Comparison of ENCODE assay signal across 10 cellular contexts in the genomic region with DNA sequence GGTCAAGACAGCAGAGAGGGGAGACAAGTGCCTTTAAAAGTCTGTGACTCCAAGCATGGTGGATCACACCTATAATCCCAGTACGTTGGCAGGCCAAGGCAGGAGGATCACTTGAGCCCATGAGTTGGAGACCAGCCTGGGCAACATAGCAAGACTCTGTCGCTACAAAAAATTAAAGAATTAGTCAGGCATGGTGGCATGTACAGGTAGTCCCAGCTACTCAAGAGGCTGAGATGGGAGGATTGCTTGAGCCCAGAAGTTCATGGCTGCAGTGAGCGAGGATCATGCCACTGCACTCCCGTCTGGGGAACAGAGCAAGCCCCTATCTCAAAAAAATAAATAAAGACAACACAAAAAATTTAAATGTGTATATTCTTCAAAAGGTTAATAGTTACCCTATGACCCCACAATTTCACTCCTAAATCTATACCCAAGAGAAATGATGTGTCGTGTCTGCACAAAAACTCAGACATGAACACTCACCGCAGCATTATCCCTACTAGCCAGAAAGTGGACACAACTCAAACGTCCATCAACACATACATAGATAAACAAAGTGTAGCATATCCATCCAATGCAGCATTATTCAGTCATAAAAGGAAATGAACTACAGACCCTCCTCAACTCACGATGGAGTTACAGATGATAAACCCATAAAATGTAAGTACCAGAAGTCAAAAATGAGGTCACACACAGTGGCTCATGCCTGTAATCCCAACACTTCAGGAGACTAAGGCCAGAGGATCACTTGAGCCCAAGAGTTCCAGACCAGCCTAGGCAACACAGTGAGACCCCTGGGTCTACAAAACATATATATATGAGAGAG. TPM values are rescaled to one million over a fixed set of nuclear protein-coding genes. Genes with fewer than 3 reads are reported as not detected.
DNase-seq lines count a peak whose midpoint lies in the region; ATAC-seq and TF ChIP-seq lines count a peak whose summit lies in the region.
"Had no signal": no experiment of that assay in that cellular context is flagged by ENCODE, and none has a peak within 500 bp of the region (broad histone marks: within the 10 kb centered on the region; RNA-seq: fewer than 3 reads in every experiment).

No MANE protein-coding gene starts in this region.

- H3K9me3 Mint-ChIP-seq in activated CD4-positive, alpha-beta T cell treated with anti-CD3 and anti-CD28 coated beads, Interleukin-2, amount 10 ng/mL, durations not matched to agents 7 days and 5 days: no peaks in the 10 kb centered on the region
- no peaks in the 10 kb centered on the region for H3K9me3 Mint-ChIP-seq in mesothelial cell of epicardium

- ATAC-seq in GM18502 (IDR thresholded peaks at IDR 0.05; ENCODE audit: poor library complexity, unreplicated experiment): no peak

- no peak for TF ChIP-seq CTCF in breast epithelium (IDR thresholded peaks at IDR 0.05)
- TF ChIP-seq CTCF in mesothelial cell of epicardium (IDR thresholded peaks at IDR 0.05; ENCODE audit: unreplicated experiment): no peak

- H3K4me1 Mint-ChIP-seq in activated CD4-positive, alpha-beta T cell treated with anti-CD3 and anti-CD28 coated beads, Interleukin-2, amount 10 ng/mL, durations not matched to agents 7 days and 5 days: peaks cover 40% of the 10 kb centered on the region
- H3K4me1 Mint-ChIP-seq in mesothelial cell of epicardium: peaks cover 56% of the 10 kb centered on the region

- H3K27me3 Mint-ChIP-seq in activated CD4-positive, alpha-beta T cell treated with anti-CD3 and anti-CD28 coated beads, Interleukin-2, amount 10 ng/mL, durations not matched to agents 7 days and 5 days: no peaks in the 10 kb centered on the region
- H3K27me3 Mint-ChIP-seq in mesothelial cell of epicardium (ENCODE audit: low read depth): no peaks in the 10 kb centered on the region

- no peaks in the 10 kb centered on the region for H3K27me3 ChIP-seq in breast epithelium

- H3K4me1 ChIP-seq in breast epithelium: peaks cover 0 to 23% of the 10 kb centered on the region in 2 donors

- H3K4me3 ChIP-seq in breast epithelium: no peak overlapping the region

- H3K27ac ChIP-seq in breast epithelium (peak overlapping the region; percentile 84 to 87), temporal lobe (ENCODE audit: low read depth, low read length) (peak overlapping the region; percentile 98)

- H3K4me3 Mint-ChIP-seq in activated CD4-positive, alpha-beta T cell treated with anti-CD3 and anti-CD28 coated beads, Interleukin-2, amount 10 ng/mL, durations not matched to agents 7 days and 5 days: no peak overlapping the region
- no peak overlapping the region for H3K4me3 Mint-ChIP-seq in mesothelial cell of epicardium

- peaks cover 44% of the 10 kb centered on the region for H3K36me3 Mint-ChIP-seq in activated CD4-positive, alpha-beta T cell treated with anti-CD3 and anti-CD28 coated beads, Interleukin-2, amount 10 ng/mL, durations not matched to agents 7 days and 5 days (ENCODE audit: low read depth)
- H3K36me3 Mint-ChIP-seq in mesothelial cell of epicardium: peaks cover 33% of the 10 kb centered on the region

- no peak for TF ChIP-seq POLR2A in breast epithelium (IDR thresholded peaks at IDR 0.05)

- H3K36me3 ChIP-seq in breast epithelium: no peaks in the 10 kb centered on the region

- intact Hi-C loops in breast epithelium (cut with DNase I; ENCODE audit: low total_unique reads): no loop called here

- POLR2A ChIA-PET in activated CD4-positive, alpha-beta T cell treated with anti-CD3 and anti-CD28 coated beads, Interleukin-2, amount 10 ng/mL, durations not matched to agents 7 days and 5 days (lab: Charles Lee): no interaction called here

- CTCF ChIA-PET in activated CD4-positive, alpha-beta T cell treated with anti-CD3 and anti-CD28 coated beads, Interleukin-2, amount 10 ng/mL, durations not matched to agents 7 days and 5 days (lab: Charles Lee): no interaction called here

- H3K27ac Mint-ChIP-seq in activated CD4-positive, alpha-beta T cell treated with anti-CD3 and anti-CD28 coated beads, Interleukin-2, amount 10 ng/mL, durations not matched to agents 7 days and 5 days: peak overlapping the region; percentile 20
- peak overlapping the region; percentile 81 for H3K27ac Mint-ChIP-seq in mesothelial cell of epicardium

- DNase-seq in activated CD4-positive, alpha-beta T cell treated with anti-CD3 and anti-CD28 coated beads, Interleukin-2, amount 10 ng/mL, durations not matched to agents 7 days and 5 days: no peak
- DNase-seq in activated CD4-positive, alpha-beta T cell treated with anti-CD3 and anti-CD28 coated beads, Interleukin-2, amount 50 U/mL, for 4 hours: no peak
- no peak for DNase-seq in breast epithelium (ENCODE audit: low spot score in 2 of 2)
- no peak for DNase-seq in mesothelial cell of epicardium (ENCODE audit: low spot score in 2 of 2, unreplicated experiment in 2 of 2)
- no peak for DNase-seq in stimulated activated CD4-positive, alpha-beta T cell treated with anti-CD3 and anti-CD28 coated beads, Interleukin-2, amount 100 ng/mL, for 24 hours
- no peak for DNase-seq in Kasumi-1 (lab: John Stamatoyannopoulos, UW)
- DNase-seq: kidney glomerular epithelial cell, NCI-H2171 had no signal

- no peaks in the 10 kb centered on the region for H3K9me3 ChIP-seq in breast epithelium

RNA-seq across cellular contexts. Expression of a gene that starts 23.9 kb away (rescaled TPM):
- total RNA-seq in activated CD4-positive, alpha-beta T cell treated with anti-CD3 and anti-CD28 coated beads, Interleukin-2, amount 10 ng/mL, durations not matched to agents 7 days and 5 days: 10 to 100 TPM; 44.6 to 55.6 TPM
- total RNA-seq in breast epithelium (10 to 100 TPM; 40.6 to 47.7 (median 41.4) TPM), mesothelial cell of epicardium (119 to 120 TPM (median 119 TPM) in 3 replicates), temporal lobe (32.2 TPM)
